30 cellular contexts compared by ENCODE assay signal in the genomic region with DNA sequence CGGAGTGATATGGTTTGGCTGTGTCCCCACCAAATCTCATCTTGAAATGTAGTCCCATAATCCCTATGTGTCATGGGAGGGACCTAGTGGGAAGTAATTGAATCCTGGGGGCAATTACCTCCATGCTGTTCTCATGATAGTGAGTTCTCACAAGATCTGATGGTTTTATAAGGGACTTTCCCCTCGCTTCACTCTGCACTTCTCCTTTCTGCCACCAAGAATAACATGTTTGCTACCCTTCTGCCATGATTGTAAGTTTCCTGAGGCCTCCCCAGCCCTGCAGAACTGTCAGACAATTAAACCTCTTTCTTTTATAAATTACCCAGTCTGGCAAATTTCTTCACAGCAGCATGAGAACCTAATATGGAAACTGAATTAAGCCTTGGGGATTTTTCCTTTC. TPM values are rescaled to one million over a fixed set of nuclear protein-coding genes. Genes with fewer than 3 reads are reported as not detected.
DNase-seq lines count a peak whose midpoint lies in the region; ATAC-seq and TF ChIP-seq lines count a peak whose summit lies in the region.
"Had no signal": no experiment of that assay in that cellular context is flagged by ENCODE, and none has a peak within 500 bp of the region (broad histone marks: within the 10 kb centered on the region; RNA-seq: fewer than 3 reads in every experiment).

No MANE protein-coding gene starts in this region.

- H3K9me2 ChIP-seq in HCT116 (ENCODE audit: insufficient read depth) = no peaks in the 10 kb centered on the region

- peaks cover 7% of the 10 kb centered on the region for H3K9me3 Mint-ChIP-seq in activated B cell treated with CpG ODN at 0.5 μM for 24 hours
- peaks cover 8% of the 10 kb centered on the region for H3K9me3 Mint-ChIP-seq in stimulated activated memory B cell treated with anti-CD40 and anti-IgM and Interleukin-4, amounts not matched to agents 10 μg/mL and 1 μg/mL and 100 μg/mL, for 72 hours
- H3K9me3 Mint-ChIP-seq: CD14-positive monocyte; CD8-positive, alpha-beta memory T cell; T-helper 1 cell treated with Interleukin-12 subunit alpha and Interleukin-12 subunit beta and Interleukin-4 antibody, amounts not matched to agents 30 μg/mL and 1 μg/mL, for 36 hours had no signal

- peaks cover 43 to 79% of the 10 kb centered on the region in 2 experiments for H3K36me3 ChIP-seq in HCT116 (ENCODE audit: control insufficient read depth in 1 of 2, insufficient read depth in 2 of 2, low read length in 2 of 2)

- TF ChIP-seq POLR2A in HCT116 (IDR thresholded peaks at IDR 0.05; ENCODE audit: borderline replicate concordance, extremely low read depth, insufficient read depth, insufficient read length) = no peak

- peaks cover 38% of the 10 kb centered on the region; the same call in 1 of the 2 replicates for H4K20me1 ChIP-seq in HCT116 (ENCODE audit: insufficient read depth)

- no TSS peak for BruUV-seq in HCT116 (replicated peaks; lab: Mats Ljungman, UMichigan)

- H3K4me1 ChIP-seq in HCT116 (ENCODE audit: control insufficient read depth in 1 of 2, insufficient read depth in 2 of 2, low read length in 2 of 2) = peaks cover 0 to 37% of the 10 kb centered on the region in 2 experiments; a peak in 2 of 4 replicates

- no peaks in the 10 kb centered on the region for H3K9me3 ChIP-seq in HCT116 (ENCODE audit: control insufficient read depth in 1 of 2, insufficient read depth in 1 of 2, low read depth in 1 of 2, low read length in 2 of 2)
- H3K9me3 ChIP-seq: Peyer's patch had no signal

- peaks cover 88% of the 10 kb centered on the region for H3K4me1 Mint-ChIP-seq in activated B cell treated with CpG ODN at 0.5 μM for 24 hours
- peaks cover 64% of the 10 kb centered on the region for H3K4me1 Mint-ChIP-seq in stimulated activated memory B cell treated with anti-CD40 and anti-IgM and Interleukin-4, amounts not matched to agents 10 μg/mL and 1 μg/mL and 100 μg/mL, for 72 hours

- no peak overlapping the region for H3K4me3 ChIP-seq in GM12865 (ENCODE audit: low read depth, low read length)
- H3K4me3 ChIP-seq in HCT116 (replicated peaks in 1 of 2; ENCODE audit: low read depth in 1 of 2, low read length in 2 of 2) = no peak overlapping the region
- H3K4me3 ChIP-seq: Peyer's patch, SK-N-MC had no signal

- CTCF ChIA-PET in HCT116 (lab: Charles Lee) = interaction anchor here (1.1 kb wide), 1 partner anchor 10 kb away, joined by 4 read pairs; no protein-coding TSS in a partner anchor
- CTCF ChIA-PET in activated B cell treated with CpG ODN at 0.5 μM for 24 hours (lab: Charles Lee) = interaction anchor here (11.0 kb wide), 1 partner anchor 19 kb away, joined by 221 read pairs; the partner anchor contains the start of gene FAM3C

- no peak overlapping the region for H2AFZ ChIP-seq in HCT116 (ENCODE audit: low read depth, low read length, poor library complexity, severe bottlenecking)

- DNase-seq in GM12865 (ENCODE audit: low read depth) (peak; percentile 27), HCT116 (ENCODE audit: low read depth, low spot score) (no peak), activated B cell treated with CpG ODN at 0.5 μM for 24 hours (no peak), COR-L47 (lab: John Stamatoyannopoulos, UW) (no peak)
- DNase-seq: Calu3; CD8-positive, alpha-beta memory T cell; DMS153; DND-41; MM.1S; NCI-H1048; NCI-H1417; NCI-H1694; NCI-H2029 treated with DMSO at 0.1 percent for 48 hours; NCI-H446 treated with DMSO at 0.1 percent for 48 hours; NCI-H526 treated with DMSO at 0.1 percent for 48 hours; OCI-M1; Peyer's patch; SIG-M5; SW 1271 had no signal

- TF ChIP-seq CTCF in GM12865 (IDR thresholded peaks at IDR 0.05; ENCODE audit: insufficient read depth, low read depth, low read length, missing control alignments) = no peak
- no peak for TF ChIP-seq CTCF in HCT116 (IDR thresholded peaks at IDR 0.05 in 2 of 3, conservative IDR thresholded peaks at IDR 0.05 in 1 of 3; ENCODE audit: borderline replicate concordance in 1 of 3, insufficient read depth in 1 of 3, low read depth in 2 of 3, low read length in 2 of 3)
- TF ChIP-seq CTCF in activated B cell treated with CpG ODN at 0.5 μM for 24 hours (IDR thresholded peaks at IDR 0.05) = no peak

- no peak overlapping the region for H3K27ac ChIP-seq in HCT116 (ENCODE audit: low read depth, low read length)
- H3K27ac ChIP-seq: HL-60, KMS-11, Peyer's patch, SK-N-MC had no signal

- H3K36me3 Mint-ChIP-seq in activated B cell treated with CpG ODN at 0.5 μM for 24 hours (ENCODE audit: low read depth) = peaks cover 79% of the 10 kb centered on the region
- H3K36me3 Mint-ChIP-seq in stimulated activated memory B cell treated with anti-CD40 and anti-IgM and Interleukin-4, amounts not matched to agents 10 μg/mL and 1 μg/mL and 100 μg/mL, for 72 hours = peaks cover 66% of the 10 kb centered on the region

- RAD21 ChIA-PET in HCT116 (lab: Charles Lee; ENCODE audit: low non-redundant PET in 1 of 2, low total read pairs in 2 of 2, uncharacterized antibody in 2 of 2, unreplicated experiment in 2 of 2) = no interaction called here

- peaks cover 100% of the 10 kb centered on the region for H3K79me2 ChIP-seq in HCT116 (ENCODE audit: insufficient read depth, low read length)

- no peaks in the 10 kb centered on the region for H3K27me3 ChIP-seq in HCT116 (ENCODE audit: insufficient read depth, low read length)
- H3K27me3 ChIP-seq: Peyer's patch had no signal

- POLR2A ChIA-PET in HCT116 (lab: Charles Lee) = no interaction called here
- POLR2A ChIA-PET in activated B cell treated with CpG ODN at 0.5 μM for 24 hours (lab: Charles Lee) = interaction anchor here (1.3 to 10.8 kb wide), 2 partner anchors 14 to 20 kb away, joined by 4 to 152 read pairs; partner anchors contain the start of gene FAM3C

- H3K4me3 Mint-ChIP-seq in activated B cell treated with CpG ODN at 0.5 μM for 24 hours = no peak overlapping the region
- no peak overlapping the region for H3K4me3 Mint-ChIP-seq in stimulated activated memory B cell treated with anti-CD40 and anti-IgM and Interleukin-4, amounts not matched to agents 10 μg/mL and 1 μg/mL and 100 μg/mL, for 72 hours
- H3K4me3 Mint-ChIP-seq: CD14-positive monocyte; CD8-positive, alpha-beta memory T cell; T-helper 1 cell treated with Interleukin-12 subunit alpha and Interleukin-12 subunit beta and Interleukin-4 antibody, amounts not matched to agents 30 μg/mL and 1 μg/mL, for 36 hours had no signal

- no peak for TF ChIP-seq RAD21 in HCT116 (IDR thresholded peaks at IDR 0.05; ENCODE audit: low read depth)

- intact Hi-C loops in HCT116 (cut with micrococcal nuclease) = no loop called here
- intact Hi-C loops in activated B cell treated with CpG ODN at 0.5 μM for 24 hours (cut with micrococcal nuclease) = loop anchor here (1.0 kb wide), 1 partner anchor 8 kb away; no protein-coding TSS in a partner anchor

- peak overlapping the region; percentile 81 for H3K27ac Mint-ChIP-seq in activated B cell treated with CpG ODN at 0.5 μM for 24 hours
- peak overlapping the region; percentile 77 for H3K27ac Mint-ChIP-seq in stimulated activated memory B cell treated with anti-CD40 and anti-IgM and Interleukin-4, amounts not matched to agents 10 μg/mL and 1 μg/mL and 100 μg/mL, for 72 hours
- H3K27ac Mint-ChIP-seq: CD14-positive monocyte; T-helper 1 cell treated with Interleukin-12 subunit alpha and Interleukin-12 subunit beta and Interleukin-4 antibody, amounts not matched to agents 30 μg/mL and 1 μg/mL, for 36 hours had no signal

- ATAC-seq in HCT116 (no peak), activated B cell treated with CpG ODN at 0.5 μM for 24 hours (ENCODE audit: low read depth) (peak; percentile 38), HG02938 (IDR thresholded peaks at IDR 0.05; ENCODE audit: unreplicated experiment) (no peak), HG03342 (IDR thresholded peaks at IDR 0.05; ENCODE audit: unreplicated experiment) (no peak)
- no peak for ATAC-seq in stimulated activated memory B cell treated with anti-CD40 and anti-IgM and Interleukin-4, amounts not matched to agents 10 μg/mL and 1 μg/mL and 100 μg/mL, for 72 hours

- H3K9ac ChIP-seq in HCT116 (ENCODE audit: low read length) = no peak overlapping the region
- H3K9ac ChIP-seq: KMS-11 had no signal

- H3K27me3 Mint-ChIP-seq in activated B cell treated with CpG ODN at 0.5 μM for 24 hours = no peaks in the 10 kb centered on the region
- no peaks in the 10 kb centered on the region for H3K27me3 Mint-ChIP-seq in stimulated activated memory B cell treated with anti-CD40 and anti-IgM and Interleukin-4, amounts not matched to agents 10 μg/mL and 1 μg/mL and 100 μg/mL, for 72 hours
- H3K27me3 Mint-ChIP-seq: CD8-positive, alpha-beta memory T cell; IgD-negative memory B cell had no signal

- no peak overlapping the region for H3K4me2 ChIP-seq in HCT116 (ENCODE audit: low read length)
- H3K4me2 ChIP-seq: KMS-11 had no signal

TF ChIP-seq in HCT116, 20 proteins besides CTCF, POLR2A, EP300 and RAD21:
- TF ChIP-seq EZH2phosphoT487 (IDR thresholded peaks at IDR 0.05; ENCODE audit: borderline replicate concordance) = no peak
- TF ChIP-seq POLR2AphosphoS5 (IDR thresholded peaks at IDR 0.05; ENCODE audit: low read depth, low read length) = 0 out of 2 replicates have a peak, but pooled peaks have one; percentile 11

RNA-seq across cellular contexts. Expression of gene FAM3C, which starts 19.1 kb away (rescaled TPM):
- total RNA-seq in HCT116 (2021; ENCODE audit: unreplicated experiment) = 322 TPM
- polyA plus RNA-seq in HCT116 (2012) = 103 and 148 TPM in 2 replicates
- total RNA-seq in activated B cell treated with CpG ODN at 0.5 μM for 24 hours = 54.8 and 59.3 TPM in 2 replicates

RNA-seq across cellular contexts. Expression of gene WNT16, which starts 48.2 kb away (rescaled TPM):
- 152 TPM for total RNA-seq in HCT116 (2021; ENCODE audit: unreplicated experiment)
- 89.8 and 100 TPM in 2 replicates for polyA plus RNA-seq in HCT116 (2012)
- 4.9 and 6.7 TPM in 2 replicates for total RNA-seq in activated B cell treated with CpG ODN at 0.5 μM for 24 hours
- total RNA-seq: A673, Calu3, H4, Peyer's patch had no signal
- polyA plus RNA-seq: CD14-positive monocyte; CD8-positive, alpha-beta memory T cell had no signal

Comparison
In these comparisons a context has a peak if more than half of its experiments do, and no peak if none do; other contexts are left out.
1. RNA of gene WNT16, which starts 48.2 kb away (total RNA-seq): 152 TPM in HCT116 (single experiment); 4.9 to 6.7 TPM in activated B cell treated with CpG ODN at 0.5 μM for 24 hours; every median in the first group is over 10 times any median in the second.